1 cellular context compared by ENCODE assay signal in genomic region chr17:82882715-82883446, GRCh38.
TF ChIP-seq lines count a peak whose summit lies in the region.

No MANE protein-coding gene starts in this region.

TF ChIP-seq in GM12878, 131 proteins besides CTCF, POLR2A, EP300 and RAD21 (continued from another document):
- TF ChIP-seq ZNF687 (IDR thresholded peaks at IDR 0.05): no peak
- TF ChIP-seq ELK1 (IDR thresholded peaks at IDR 0.05; ENCODE audit: low read depth, low read length): no peak
- no peak for TF ChIP-seq MXI1 (IDR thresholded peaks at IDR 0.05; ENCODE audit: low read depth, low read length)
- no peak for TF ChIP-seq ZSCAN29 (IDR thresholded peaks at IDR 0.05)
- no peak for TF ChIP-seq CUX1 (IDR thresholded peaks at IDR 0.05; ENCODE audit: insufficient replicate concordance, low read depth, low read length)
- no peak for TF ChIP-seq CBFB (IDR thresholded peaks at IDR 0.05; ENCODE audit: low read depth)
- TF ChIP-seq PAX5 (IDR thresholded peaks at IDR 0.05; ENCODE audit: borderline replicate concordance, low read depth, low read length): no peak
- no peak for TF ChIP-seq BRCA1 (IDR thresholded peaks at IDR 0.05; ENCODE audit: low read depth, low read length)
- no peak for TF ChIP-seq POLR2AphosphoS5 (IDR thresholded peaks at IDR 0.05; ENCODE audit: low read length)
- TF ChIP-seq SREBF1 (IDR thresholded peaks at IDR 0.05; ENCODE audit: low read length): no peak
